In the genomic region with DNA sequence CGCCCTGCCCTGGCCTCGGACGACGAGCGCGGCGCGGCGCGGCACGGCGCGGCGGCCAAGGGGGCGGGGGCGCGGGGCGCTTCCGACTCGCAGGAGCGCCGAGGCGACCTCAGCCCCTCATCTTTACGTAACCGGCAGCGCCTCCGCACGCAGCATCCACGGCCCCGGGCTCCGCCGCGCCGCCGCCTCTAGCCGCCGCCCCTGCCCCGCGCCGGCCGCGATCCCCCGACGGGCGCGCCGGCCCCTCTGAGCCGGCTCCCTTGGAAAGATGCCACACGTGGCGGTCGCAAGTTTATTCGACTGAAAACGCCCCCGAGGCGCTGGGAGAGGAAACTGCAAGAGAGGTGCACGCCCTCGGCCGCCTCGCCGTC, we compare ENCODE assay signal across 8 cellular contexts. TPM values are rescaled to one million over a fixed set of nuclear protein-coding genes. Genes with fewer than 3 reads are reported as not detected.
DNase-seq lines count a peak whose midpoint lies in the region; ATAC-seq and TF ChIP-seq lines count a peak whose summit lies in the region.

No MANE protein-coding gene starts in this region.

- 0 out of 2 replicates have a peak, but pooled peaks cover 3% of the 10 kb centered on the region for H3K4me1 ChIP-seq in ES-I3 (ENCODE audit: insufficient read depth, low read length)

- peak; percentile 22 for ATAC-seq in GM19455 (IDR thresholded peaks at IDR 0.05; ENCODE audit: unreplicated experiment)
- ATAC-seq in HG03442 (IDR thresholded peaks at IDR 0.05; ENCODE audit: unreplicated experiment): peak; percentile 16
- ATAC-seq in esophagus mucosa: peak; percentile 14

- TF ChIP-seq CTCF in WERI-Rb-1 (IDR thresholded peaks at IDR 0.05; ENCODE audit: low read depth, low read length) (no peak), nephron progenitor cell (IDR thresholded peaks at IDR 0.05) (no peak)

- peaks cover 42% of the 10 kb centered on the region for H3K4me1 Mint-ChIP-seq in nephron progenitor cell

- H3K27ac ChIP-seq in WERI-Rb-1: no peak overlapping the region

- no peaks in the 10 kb centered on the region for H3K36me3 Mint-ChIP-seq in nephron progenitor cell (ENCODE audit: low read depth)

- peaks cover 86% of the 10 kb centered on the region for H3K27me3 Mint-ChIP-seq in nephron progenitor cell (ENCODE audit: low read depth, poor library complexity)

- H3K9me3 ChIP-seq in ES-I3 (ENCODE audit: control insufficient read depth, insufficient read depth, low read length) (no peaks in the 10 kb centered on the region), WERI-Rb-1 (ENCODE audit: severe bottlenecking) (no peaks in the 10 kb centered on the region)

- H3K4me3 Mint-ChIP-seq in nephron progenitor cell: peak overlapping the region; percentile 89

- H3K36me3 ChIP-seq in ES-I3 (ENCODE audit: insufficient read depth, low read length) (no peaks in the 10 kb centered on the region), WERI-Rb-1 (no peaks in the 10 kb centered on the region)

- H3K9me3 Mint-ChIP-seq in nephron progenitor cell: no peaks in the 10 kb centered on the region

- peaks cover 3% of the 10 kb centered on the region for H3K27me3 ChIP-seq in WERI-Rb-1 (ENCODE audit: insufficient read depth, low read depth, severe bottlenecking)

- peak overlapping the region; percentile 83 for H3K4me3 ChIP-seq in WERI-Rb-1 (ENCODE audit: low read depth, low read length)

- peak overlapping the region; percentile 69; the same call in 1 of the 2 replicates for H3K9ac ChIP-seq in ES-I3 (ENCODE audit: low read depth, low read length)

- peak overlapping the region; percentile 0 for H3K27ac Mint-ChIP-seq in nephron progenitor cell

- DNase-seq in WERI-Rb-1 (peak; percentile 46), nephron progenitor cell (peak; percentile 55), medulla oblongata (ENCODE audit: extremely low spot score) (no peak), DMS79 treated with DMSO at 0.1 percent for 48 hours (lab: John Stamatoyannopoulos, UW) (no peak)

RNA-seq across cellular contexts. Expression of a gene that starts 1.0 kb away (rescaled TPM):
- total RNA-seq in esophagus mucosa: 6.1 TPM

Comparison
In these comparisons a context has a peak if more than half of its experiments do, and no peak if none do; other contexts are left out.
1. DNase-seq: peak in WERI-Rb-1 (single experiment) and nephron progenitor cell (single experiment); none in medulla oblongata (single experiment) and DMS79 treated with DMSO at 0.1 percent for 48 hours (single experiment).
2. Peak in every context shown above with its lines, with median percentiles within 50 percentile points of each other: ATAC-seq.